In genomic region chr7:96928965-96929364, GRCh38 we compare ENCODE assay signal across 7 cellular contexts.
"Had no signal": no experiment of that assay in that cellular context is flagged by ENCODE, and none has a peak within 500 bp of the region (broad histone marks: within the 10 kb centered on the region; RNA-seq: fewer than 3 reads in every experiment).

No MANE protein-coding gene starts in this region.

- H3K4me3 Mint-ChIP-seq: IgD-negative memory B cell had no signal

- H3K27ac Mint-ChIP-seq: IgD-negative memory B cell had no signal

- H3K4me1 Mint-ChIP-seq: IgD-negative memory B cell had no signal

- H3K27me3 Mint-ChIP-seq: IgD-negative memory B cell had no signal

- FAIRE-seq: HTR-8/SVneo had no signal

- H3K4me2 ChIP-seq: KMS-11 had no signal

- DNase-seq: Karpas-422, KBM-7, KG1 had no signal

- H3K9ac ChIP-seq: KMS-11 had no signal

- H3K27ac ChIP-seq: HL-60, KMS-11 had no signal
